In genomic region chr16:4152267-4152666, GRCh38 we compare ENCODE assay signal across 21 cellular contexts.
"Had no signal": no experiment of that assay in that cellular context is flagged by ENCODE, and none has a peak within 500 bp of the region (broad histone marks: within the 10 kb centered on the region; RNA-seq: fewer than 3 reads in every experiment).

No MANE protein-coding gene starts in this region.

- DNase-seq: activated CD4-positive, alpha-beta memory T cell treated with anti-CD3 and anti-CD28 coated beads, Interleukin-2, amount 10 ng/mL, durations not matched to agents 7 days and 5 days; activated CD4-positive, alpha-beta T cell treated with anti-CD3 and anti-CD28 coated beads for 1 hour; activated CD4-positive, alpha-beta T cell treated with anti-CD3 and anti-CD28 coated beads, Interleukin-2, amount 10 ng/mL, durations not matched to agents 7 days and 5 days; activated CD8-positive, alpha-beta memory T cell treated with anti-CD3 and anti-CD28 coated beads, Interleukin-2, amount 50 U/mL, for 48 hours; activated gamma-delta T cell; activated naive CD4-positive, alpha-beta T cell treated with anti-CD3 and anti-CD28 coated beads, Interleukin-2, amount 10 ng/mL, durations not matched to agents 7 days and 5 days; activated T-cell treated with anti-CD3 and anti-CD28 coated beads, Interleukin-2, amount 50 U/mL, for 24 hours; endodermal cell; foreskin keratinocyte; heart right ventricle; left ventricle myocardium superior; right cardiac atrium; stimulated activated CD4-positive, alpha-beta T cell treated with anti-CD3 and anti-CD28 coated beads, Interleukin-2, amount 100 ng/mL, for 48 hours; stimulated activated naive CD8-positive, alpha-beta T cell treated with anti-CD3 and anti-CD28 coated beads, Interleukin-15, Interleukin-2, amounts not matched to agents 100 U/mL and 50 U/mL, for 24 hours; T-helper 2 cell; testis; transverse colon had no signal

- H3K27ac ChIP-seq: esophagus muscularis mucosa, foreskin keratinocyte, heart right ventricle, testis, transverse colon had no signal

- H3K27me3 ChIP-seq: breast epithelium, esophagus muscularis mucosa, foreskin keratinocyte, heart right ventricle, testis, transverse colon had no signal

- H3K9me3 ChIP-seq: breast epithelium, testis, transverse colon had no signal

- FAIRE-seq: islet of Langerhans had no signal

- H3K36me3 ChIP-seq: breast epithelium, esophagus muscularis mucosa, heart right ventricle, transverse colon had no signal

- H3K4me1 ChIP-seq: breast epithelium, esophagus muscularis mucosa, foreskin keratinocyte, heart right ventricle, testis, transverse colon had no signal

- H3K4me3 ChIP-seq: breast epithelium, esophagus muscularis mucosa, heart right ventricle, testis, transverse colon had no signal

- ATAC-seq: foreskin keratinocyte; heart right ventricle; left ventricle myocardium superior; right cardiac atrium; stimulated activated naive CD8-positive, alpha-beta T cell treated with anti-CD3 and anti-CD28 coated beads, Interleukin-15, Interleukin-2, amounts not matched to agents 100 U/mL and 50 U/mL, for 24 hours; WTC11 had no signal
